ENCODE assay signal across 11 cellular contexts in the genomic region with DNA sequence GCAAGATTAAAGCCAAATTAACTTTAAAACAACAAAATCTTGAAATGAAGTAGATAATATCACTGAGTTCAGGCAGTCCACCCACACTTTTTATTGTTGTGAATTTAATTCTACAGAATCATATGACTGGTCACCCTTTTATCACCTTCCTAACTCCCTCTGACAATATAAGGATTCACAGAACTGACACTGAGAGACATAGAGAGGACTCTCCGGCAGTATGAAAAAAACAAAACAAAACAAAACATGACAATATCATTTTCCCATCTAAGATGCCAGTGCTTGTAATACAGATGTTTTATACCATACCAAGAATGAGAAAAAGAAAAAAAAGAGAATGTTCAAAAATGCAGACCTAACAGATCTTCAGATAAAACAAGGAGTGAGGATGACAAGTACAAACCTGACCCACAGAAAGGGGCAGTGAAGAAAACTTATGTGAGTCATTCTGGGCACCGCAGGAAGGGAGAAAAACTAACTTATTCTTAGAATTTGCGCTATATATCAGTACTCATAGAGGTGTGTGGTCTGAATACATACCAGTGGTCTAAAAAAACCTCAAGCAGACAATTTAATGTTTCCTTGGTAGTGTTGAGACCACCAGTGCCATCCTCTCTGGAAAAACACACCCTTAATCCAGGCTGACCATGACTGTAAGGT.
DNase-seq lines count a peak whose midpoint lies in the region; ATAC-seq, FAIRE-seq and TF ChIP-seq lines count a peak whose summit lies in the region.
"Had no signal": no experiment of that assay in that cellular context is flagged by ENCODE, and none has a peak within 500 bp of the region (broad histone marks: within the 10 kb centered on the region; RNA-seq: fewer than 3 reads in every experiment).

No MANE protein-coding gene starts in this region.

- intact Hi-C loops in IMR-90 (cut with micrococcal nuclease): no loop called here
- intact Hi-C loops in K562 (cut with micrococcal nuclease): no loop called here
- intact Hi-C loops in Caco-2 (cut with micrococcal nuclease; ENCODE audit: unreplicated experiment): no loop called here

- peaks cover 6% of the 10 kb centered on the region for H3K36me3 Mint-ChIP-seq in Caco-2 (ENCODE audit: insufficient read depth, unreplicated experiment)

- TF ChIP-seq CTCF in IMR-90 (conservative IDR thresholded peaks at IDR 0.05; ENCODE audit: low read depth, low read length): no peak
- no peak for TF ChIP-seq CTCF in K562 (IDR thresholded peaks at IDR 0.05 in 2 of 3, conservative IDR thresholded peaks at IDR 0.05 in 1 of 3; ENCODE audit: insufficient read depth in 2 of 3, low read depth in 1 of 3, low read length in 3 of 3)
- no peak for TF ChIP-seq CTCF in Caco-2 (IDR thresholded peaks at IDR 0.05; ENCODE audit: insufficient read depth in 1 of 2, low read depth in 1 of 2, low read length in 1 of 2, severe bottlenecking in 1 of 2, unreplicated experiment in 1 of 2)

- no peak overlapping the region for H4K5ac ChIP-seq in IMR-90 (ENCODE audit: low read depth, low read length)

- H3K9ac ChIP-seq in IMR-90 (ENCODE audit: low read depth, low read length) (no peak overlapping the region), K562 (ENCODE audit: insufficient read depth in 1 of 2, low read depth in 2 of 2, low read length in 2 of 2) (no peak overlapping the region)
- H3K9ac ChIP-seq: BLaER1 had no signal

- H3K4me2 ChIP-seq in IMR-90 (ENCODE audit: low read depth, low read length) (no peak overlapping the region), K562 (ENCODE audit: insufficient read depth, low read length) (no peak overlapping the region)
- H3K4me2 ChIP-seq: BLaER1 had no signal

- H4K20me1 ChIP-seq in IMR-90 (ENCODE audit: insufficient read depth, low read length) (no peaks in the 10 kb centered on the region), K562 (replicated peaks; ENCODE audit: control insufficient read depth, insufficient read depth, low read length) (no peaks in the 10 kb centered on the region)

- TF ChIP-seq POLR2A in IMR-90 (IDR thresholded peaks at IDR 0.05; ENCODE audit: low read depth, low read length) (no peak), K562 (conservative IDR thresholded peaks at IDR 0.05) (no peak), GM12891 (IDR thresholded peaks at IDR 0.05; ENCODE audit: low read depth, low read length) (no peak)

- H3K4me1 ChIP-seq in IMR-90 (ENCODE audit: control insufficient read depth, insufficient read depth, low read length): no peaks in the 10 kb centered on the region; the same call in 1 of the 2 replicates
- peaks cover 0 to 5% of the 10 kb centered on the region in 2 experiments; a peak in 2 of 5 replicates for H3K4me1 ChIP-seq in K562 (replicated peaks in 1 of 2; ENCODE audit: control insufficient read depth in 2 of 2, insufficient read depth in 2 of 2, low read length in 2 of 2)
- peaks cover 8% of the 10 kb centered on the region for H3K4me1 ChIP-seq in Caco-2

- H3K79me2 ChIP-seq in K562 (ENCODE audit: control insufficient read depth, insufficient read depth, low read length): no peaks in the 10 kb centered on the region; the same call in 2 of the 3 replicates

- POLR2A ChIA-PET in IMR-90 (lab: Charles Lee; ENCODE audit: unreplicated experiment): no interaction called here
- POLR2A ChIA-PET in K562 (lab: Yijun Ruan, JAX): no interaction called here
- POLR2A ChIA-PET in Caco-2 (lab: Charles Lee): no interaction called here

- H3K4me3 ChIP-seq in IMR-90 (ENCODE audit: insufficient read depth, low read depth, low read length) (no peak overlapping the region), K562 (no peak overlapping the region), Caco-2 (ENCODE audit: low read depth, low read length) (no peak overlapping the region)
- H3K4me3 ChIP-seq: BLaER1 had no signal

- no CpG with 5 or more reads among the region's 3 CpGs for WGBS in IMR-90 (ENCODE audit: extremely low coverage in 2 of 2, insufficient read length in 1 of 2), 2 experiments
- 20% methylated on average over 3 of the region's 3 CpGs for WGBS in K562 (ENCODE audit: insufficient coverage, low coverage, missing lambda C conversion rate)

- no peak for TF ChIP-seq RAD21 in IMR-90 (IDR thresholded peaks at IDR 0.05; ENCODE audit: low read length)
- no peak for TF ChIP-seq RAD21 in K562 (CRISPR knock-in tag; conservative IDR thresholded peaks at IDR 0.05 in 1 of 2, IDR thresholded peaks at IDR 0.05 in 1 of 2)

- no peak for TF ChIP-seq EP300 in K562 (IDR thresholded peaks at IDR 0.05; ENCODE audit: low read length)

- H3K36me3 ChIP-seq in IMR-90 (ENCODE audit: control insufficient read depth, insufficient read depth, low read length): no peaks in the 10 kb centered on the region
- no peaks in the 10 kb centered on the region for H3K36me3 ChIP-seq in K562 (ENCODE audit: control insufficient read depth, insufficient read depth, low read length)
- H3K36me3 ChIP-seq in Caco-2 (ENCODE audit: control insufficient read depth, insufficient read depth, low read length): no peaks in the 10 kb centered on the region

- in situ Hi-C loops in IMR-90 (cut with MboI; ENCODE audit: low sequenced_read_pairs) (no loop called here), K562 (cut with MboI) (no loop called here)

- BruUV-seq in IMR-90 (replicated peaks; lab: Mats Ljungman, UMichigan) (no TSS peak), K562 (replicated peaks; lab: Mats Ljungman, UMichigan) (no TSS peak), Caco-2 (replicated peaks; lab: Mats Ljungman, UMichigan) (no TSS peak)

- no peaks in the 10 kb centered on the region for H3K9me3 Mint-ChIP-seq in Caco-2 (ENCODE audit: unreplicated experiment)

- CTCF ChIA-PET in IMR-90 (lab: Yijun Ruan, JAX): no interaction called here
- CTCF ChIA-PET in K562 (lab: Yijun Ruan, JAX; ENCODE audit: low intra/inter-chr PET ratio): no interaction called here
- CTCF ChIA-PET in Caco-2 (lab: Charles Lee): no interaction called here

- H3K27ac Mint-ChIP-seq in Caco-2 (ENCODE audit: unreplicated experiment): no peak overlapping the region

- H4K8ac ChIP-seq in IMR-90 (ENCODE audit: low read depth in 2 of 2, low read length in 2 of 2): no peak overlapping the region

- no peaks in the 10 kb centered on the region for H3K9me3 ChIP-seq in IMR-90 (ENCODE audit: control insufficient read depth, insufficient read depth, low read length)
- no peaks in the 10 kb centered on the region for H3K9me3 ChIP-seq in K562 (replicated peaks; ENCODE audit: control insufficient read depth, insufficient read depth, low read depth, low read length)
- no peaks in the 10 kb centered on the region for H3K9me3 ChIP-seq in Caco-2
- H3K9me3 ChIP-seq: BLaER1 had no signal

- no peak for FAIRE-seq in K562 (lab: Jason Lieb, UNC)
- no peak for FAIRE-seq in GM12891 (lab: Jason Lieb, UNC)
- FAIRE-seq: HTR-8/SVneo had no signal

- DNase-seq in A172 (ENCODE audit: low spot score): peak; percentile 67
- peak; percentile 18 for DNase-seq in IMR-90
- peak in 2 of 4 experiments; percentile 15 to 24 for DNase-seq in K562 (ENCODE audit: extremely low read depth in 1 of 4, low spot score in 3 of 4)
- DNase-seq in Caco-2: no peak
- no peak for DNase-seq in GM12891 (ENCODE audit: insufficient read length, low spot score)
- no peak for DNase-seq in GOT3 (lab: John Stamatoyannopoulos, UW)
- DNase-seq: NCI-H2227 treated with DMSO at 0.1 percent for 48 hours had no signal

- ATAC-seq in GM21360 (IDR thresholded peaks at IDR 0.05; ENCODE audit: unreplicated experiment): peak; percentile 46
- ATAC-seq in IMR-90 (ENCODE audit: low read depth): no peak
- 0 out of 3 replicates have a peak, but pooled peaks have one; percentile 38 for ATAC-seq in K562
- no peak for ATAC-seq in HG02970 (IDR thresholded peaks at IDR 0.05; ENCODE audit: low FRiP score, unreplicated experiment)

- H3K23ac ChIP-seq in IMR-90 (ENCODE audit: low read depth, low read length): no peak overlapping the region

- H2BK20ac ChIP-seq in IMR-90 (ENCODE audit: low read depth, low read length): no peak overlapping the region

- no peak overlapping the region for H3K4me3 Mint-ChIP-seq in Caco-2 (ENCODE audit: unreplicated experiment)

- H2AK5ac ChIP-seq in IMR-90 (ENCODE audit: low read depth, low read length): no peak overlapping the region

- no peaks in the 10 kb centered on the region for H3K27me3 Mint-ChIP-seq in Caco-2 (ENCODE audit: insufficient read depth, unreplicated experiment)

- no peak overlapping the region for H2AK9ac ChIP-seq in IMR-90 (replicated peaks; ENCODE audit: low read depth, low read length, poor library complexity)

- peaks cover 9 to 33% of the 10 kb centered on the region in 2 experiments for H3K79me1 ChIP-seq in IMR-90 (ENCODE audit: low read depth in 1 of 2, low read length in 2 of 2)

- no peak overlapping the region for H3K14ac ChIP-seq in IMR-90 (replicated peaks; ENCODE audit: low read depth, low read length)

- H3K27ac ChIP-seq in IMR-90 (ENCODE audit: insufficient read depth, low read length) (no peak overlapping the region), K562 (ENCODE audit: extremely low read depth, low read depth, low read length) (no peak overlapping the region)
- H3K27ac ChIP-seq: BLaER1 had no signal

- H3K9me1 ChIP-seq in IMR-90 (ENCODE audit: insufficient read depth, low read length): no peaks in the 10 kb centered on the region
- no peaks in the 10 kb centered on the region for H3K9me1 ChIP-seq in K562 (ENCODE audit: control insufficient read depth, insufficient read depth, low read length)

- H2AFZ ChIP-seq in IMR-90 (replicated peaks; ENCODE audit: low read length, poor library complexity) (no peak overlapping the region), K562 (ENCODE audit: low read depth, low read length) (no peak overlapping the region)

- dilution Hi-C loops in IMR-90 (cut with HindIII; ENCODE audit: low sequenced_read_pairs, unreplicated experiment): no loop called here

- H3K27me3 ChIP-seq in IMR-90 (ENCODE audit: control insufficient read depth, insufficient read depth, low read length): no peaks in the 10 kb centered on the region
- H3K27me3 ChIP-seq in K562 (ENCODE audit: control insufficient read depth in 2 of 2, insufficient read depth in 2 of 2, low read length in 2 of 2): no peaks in the 10 kb centered on the region
- no peaks in the 10 kb centered on the region for H3K27me3 ChIP-seq in Caco-2 (replicated peaks; ENCODE audit: control insufficient read depth, insufficient read depth, low read length)
- H3K27me3 ChIP-seq: BLaER1 had no signal

- peaks cover 7% of the 10 kb centered on the region for H3K4me1 Mint-ChIP-seq in Caco-2 (ENCODE audit: low read depth, unreplicated experiment)

- no peak overlapping the region for H3K18ac ChIP-seq in IMR-90 (ENCODE audit: low read depth, low read length)

- no peak overlapping the region for H3K56ac ChIP-seq in IMR-90 (ENCODE audit: extremely low read depth, insufficient read depth, low read length)

- no peak overlapping the region for H2BK5ac ChIP-seq in IMR-90 (ENCODE audit: low read depth, low read length, poor library complexity, severe bottlenecking)

- no peak overlapping the region for H2BK120ac ChIP-seq in IMR-90 (ENCODE audit: low read depth, low read length)

- no peak overlapping the region for H4K91ac ChIP-seq in IMR-90 (ENCODE audit: insufficient read depth, low read depth, low read length)

- H2BK15ac ChIP-seq in IMR-90 (ENCODE audit: low read depth, low read length): no peak overlapping the region

- no peak overlapping the region for H3K4ac ChIP-seq in IMR-90 (ENCODE audit: low read depth, low read length)

TF ChIP-seq in K562, 482 proteins besides CTCF, POLR2A, EP300 and RAD21 (continues in another document):
- 0 out of 2 replicates have a peak, but pooled peaks have one; percentile 22 for TF ChIP-seq SMARCE1 (IDR thresholded peaks at IDR 0.05)

TF ChIP-seq in GM12891, 5 proteins besides CTCF, POLR2A, EP300 and RAD21 (continues in another document):
- no peak for TF ChIP-seq POLR2AphosphoS5 (IDR thresholded peaks at IDR 0.05; ENCODE audit: low read depth, low read length)

Comparison
In these comparisons a context has a peak if more than half of its experiments do, and no peak if none do; other contexts are left out.
1. DNase-seq: peak in A172 (single experiment) and IMR-90 (single experiment); none in Caco-2 (0 of 2), GM12891 (single experiment) and GOT3 (single experiment).
2. ATAC-seq: peak in GM21360 (single experiment) and K562 (single experiment); none in IMR-90 (single experiment) and HG02970 (single experiment).